In the genomic region with DNA sequence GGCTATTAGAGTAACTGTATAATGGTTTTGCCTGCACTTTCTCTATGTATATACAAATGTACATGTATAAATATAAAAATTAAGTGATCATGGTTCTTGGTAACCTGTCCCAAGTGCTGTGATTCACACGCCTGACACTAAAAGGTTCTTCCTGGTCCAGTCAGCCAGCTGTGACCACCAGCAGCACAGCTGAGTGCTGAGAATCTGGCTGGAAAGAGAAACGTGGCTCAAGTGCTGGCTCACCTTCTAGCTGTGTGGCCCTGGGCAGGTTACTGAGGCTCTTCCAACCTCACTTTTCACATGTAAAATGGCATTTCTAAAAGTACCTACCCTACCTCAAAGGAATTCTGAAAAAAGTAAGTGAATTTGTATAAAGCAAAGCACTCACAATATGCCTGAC, we compare ENCODE assay signal across 1 cellular context.
TF ChIP-seq lines count a peak whose summit lies in the region.

No MANE protein-coding gene starts in this region.

TF ChIP-seq in GM23338, 12 proteins besides CTCF, POLR2A, EP300 and RAD21 (continued from another document):
- TF ChIP-seq, protein P1, sequence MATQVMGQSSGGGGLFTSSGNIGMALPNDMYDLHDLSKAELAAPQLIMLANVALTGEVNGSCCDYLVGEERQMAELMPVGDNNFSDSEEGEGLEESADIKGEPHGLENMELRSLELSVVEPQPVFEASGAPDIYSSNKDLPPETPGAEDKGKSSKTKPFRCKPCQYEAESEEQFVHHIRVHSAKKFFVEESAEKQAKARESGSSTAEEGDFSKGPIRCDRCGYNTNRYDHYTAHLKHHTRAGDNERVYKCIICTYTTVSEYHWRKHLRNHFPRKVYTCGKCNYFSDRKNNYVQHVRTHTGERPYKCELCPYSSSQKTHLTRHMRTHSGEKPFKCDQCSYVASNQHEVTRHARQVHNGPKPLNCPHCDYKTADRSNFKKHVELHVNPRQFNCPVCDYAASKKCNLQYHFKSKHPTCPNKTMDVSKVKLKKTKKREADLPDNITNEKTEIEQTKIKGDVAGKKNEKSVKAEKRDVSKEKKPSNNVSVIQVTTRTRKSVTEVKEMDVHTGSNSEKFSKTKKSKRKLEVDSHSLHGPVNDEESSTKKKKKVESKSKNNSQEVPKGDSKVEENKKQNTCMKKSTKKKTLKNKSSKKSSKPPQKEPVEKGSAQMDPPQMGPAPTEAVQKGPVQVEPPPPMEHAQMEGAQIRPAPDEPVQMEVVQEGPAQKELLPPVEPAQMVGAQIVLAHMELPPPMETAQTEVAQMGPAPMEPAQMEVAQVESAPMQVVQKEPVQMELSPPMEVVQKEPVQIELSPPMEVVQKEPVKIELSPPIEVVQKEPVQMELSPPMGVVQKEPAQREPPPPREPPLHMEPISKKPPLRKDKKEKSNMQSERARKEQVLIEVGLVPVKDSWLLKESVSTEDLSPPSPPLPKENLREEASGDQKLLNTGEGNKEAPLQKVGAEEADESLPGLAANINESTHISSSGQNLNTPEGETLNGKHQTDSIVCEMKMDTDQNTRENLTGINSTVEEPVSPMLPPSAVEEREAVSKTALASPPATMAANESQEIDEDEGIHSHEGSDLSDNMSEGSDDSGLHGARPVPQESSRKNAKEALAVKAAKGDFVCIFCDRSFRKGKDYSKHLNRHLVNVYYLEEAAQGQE (IDR thresholded peaks at IDR 0.05; ENCODE audit: unreplicated experiment): no peak
